1 cellular context compared by ENCODE assay signal in the genomic region with DNA sequence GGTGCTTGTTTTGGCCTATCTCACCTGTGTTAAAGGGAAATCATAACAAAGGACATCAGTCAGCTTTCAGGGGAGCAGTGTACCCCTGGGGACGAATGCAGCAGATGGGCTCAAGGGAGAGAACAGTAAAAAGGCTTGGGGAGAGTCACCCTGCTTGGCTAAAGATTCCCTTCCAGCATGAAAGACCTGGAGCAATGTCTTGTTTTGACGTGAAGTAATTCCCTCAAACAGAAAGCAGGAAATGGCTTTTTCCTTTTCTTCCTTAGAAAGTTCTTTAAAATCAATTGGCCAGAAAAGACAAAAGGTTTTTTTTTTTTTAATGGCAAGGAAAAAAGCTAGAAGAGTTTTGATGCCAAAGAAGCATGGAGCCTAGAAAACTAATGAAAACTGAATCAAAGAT.
TF ChIP-seq lines count a peak whose summit lies in the region.

No MANE protein-coding gene starts in this region.

TF ChIP-seq in endothelial cell of umbilical vein, 7 proteins besides CTCF, POLR2A, EP300 and RAD21:
- no peak for TF ChIP-seq EZH2 (IDR thresholded peaks at IDR 0.05; ENCODE audit: borderline replicate concordance, low read depth, low read length, severe bottlenecking)
- TF ChIP-seq POLR2AphosphoS5 (IDR thresholded peaks at IDR 0.05; ENCODE audit: insufficient read depth, low read depth, low read length), result no peak
- no peak for TF ChIP-seq MYC (IDR thresholded peaks at IDR 0.05; ENCODE audit: low read depth, low read length)
- no peak for TF ChIP-seq JUN (IDR thresholded peaks at IDR 0.05; ENCODE audit: borderline replicate concordance, insufficient read depth, insufficient read length, low read depth)
- no peak for TF ChIP-seq FOS (IDR thresholded peaks at IDR 0.05; ENCODE audit: borderline replicate concordance, insufficient read depth, low read length)
- TF ChIP-seq GATA2 (IDR thresholded peaks at IDR 0.05; ENCODE audit: insufficient read depth, insufficient read length, low read depth, low read length), result no peak
- TF ChIP-seq, protein P1, sequence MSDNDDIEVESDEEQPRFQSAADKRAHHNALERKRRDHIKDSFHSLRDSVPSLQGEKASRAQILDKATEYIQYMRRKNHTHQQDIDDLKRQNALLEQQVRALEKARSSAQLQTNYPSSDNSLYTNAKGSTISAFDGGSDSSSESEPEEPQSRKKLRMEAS (IDR thresholded peaks at IDR 0.05; ENCODE audit: insufficient read depth, insufficient read length), result no peak
